11 cellular contexts compared by ENCODE assay signal in genomic region chr9:36603006-36603405, GRCh38. TPM values are rescaled to one million over a fixed set of nuclear protein-coding genes. Genes with fewer than 3 reads are reported as not detected.
DNase-seq lines count a peak whose midpoint lies in the region; ATAC-seq and TF ChIP-seq lines count a peak whose summit lies in the region.
"Had no signal": no experiment of that assay in that cellular context is flagged by ENCODE, and none has a peak within 500 bp of the region (broad histone marks: within the 10 kb centered on the region; RNA-seq: fewer than 3 reads in every experiment).

No MANE protein-coding gene starts in this region.

- in situ Hi-C loops in GM13977 (cut with MboI; ENCODE audit: low pct_unique_long_range_greater_than_20kb, low sequenced_read_pairs, unreplicated experiment): no loop called here

- H3K4me1 Mint-ChIP-seq in activated CD4-positive, alpha-beta memory T cell treated with anti-CD3 and anti-CD28 coated beads, Interleukin-2, amount 10 ng/mL, durations not matched to agents 7 days and 5 days: peaks cover 8% of the 10 kb centered on the region
- H3K4me1 Mint-ChIP-seq in natural killer cell treated with Interleukin-12 subunit alpha and Interleukin-12 subunit beta and Interleukin-15 and Interleukin-18, amount 100 ng/mL, for 72 hours (ENCODE audit: low read depth in 2 of 2): peaks cover 8 to 9% of the 10 kb centered on the region in 2 donors

- H3K36me3 Mint-ChIP-seq in activated CD4-positive, alpha-beta memory T cell treated with anti-CD3 and anti-CD28 coated beads, Interleukin-2, amount 10 ng/mL, durations not matched to agents 7 days and 5 days (ENCODE audit: low read depth): peaks cover 67% of the 10 kb centered on the region
- peaks cover 5% of the 10 kb centered on the region for H3K36me3 Mint-ChIP-seq in natural killer cell treated with Interleukin-12 subunit alpha and Interleukin-12 subunit beta and Interleukin-15 and Interleukin-18, amount 100 ng/mL, for 72 hours

- POLR2A ChIA-PET in activated CD4-positive, alpha-beta memory T cell treated with anti-CD3 and anti-CD28 coated beads, Interleukin-2, amount 10 ng/mL, durations not matched to agents 7 days and 5 days (lab: Charles Lee): interaction anchor here (0.5 to 1.3 kb wide), 3 partner anchors 10 to 22 kb away, joined by 3 read pairs; no protein-coding TSS in a partner anchor

- no peaks in the 10 kb centered on the region for H3K27me3 Mint-ChIP-seq in activated CD4-positive, alpha-beta memory T cell treated with anti-CD3 and anti-CD28 coated beads, Interleukin-2, amount 10 ng/mL, durations not matched to agents 7 days and 5 days
- no peaks in the 10 kb centered on the region for H3K27me3 Mint-ChIP-seq in natural killer cell treated with Interleukin-12 subunit alpha and Interleukin-12 subunit beta and Interleukin-15 and Interleukin-18, amount 100 ng/mL, for 72 hours

- CTCF ChIA-PET in activated CD4-positive, alpha-beta memory T cell treated with anti-CD3 and anti-CD28 coated beads, Interleukin-2, amount 10 ng/mL, durations not matched to agents 7 days and 5 days (lab: Charles Lee): interaction anchor here (0.7 kb wide), 1 partner anchor 36 kb away, joined by 3 read pairs; no protein-coding TSS in a partner anchor

- H3K9me3 ChIP-seq in heart right ventricle: no peaks in the 10 kb centered on the region
- H3K9me3 ChIP-seq: prostate gland had no signal

- 61 to 76% methylated on average over 3 of the region's 3 CpGs for WGBS in heart right ventricle, 2 donors

- no peak for TF ChIP-seq CTCF in GM13977 (IDR thresholded peaks at IDR 0.05; ENCODE audit: extremely low read depth, insufficient read depth, missing control alignments)
- TF ChIP-seq CTCF in heart right ventricle (IDR thresholded peaks at IDR 0.05): no peak

- H3K27ac Mint-ChIP-seq in activated CD4-positive, alpha-beta memory T cell treated with anti-CD3 and anti-CD28 coated beads, Interleukin-2, amount 10 ng/mL, durations not matched to agents 7 days and 5 days: peak overlapping the region; percentile 68
- peak overlapping the region; percentile 88 to 89 for H3K27ac Mint-ChIP-seq in natural killer cell treated with Interleukin-12 subunit alpha and Interleukin-12 subunit beta and Interleukin-15 and Interleukin-18, amount 100 ng/mL, for 72 hours

- H3K9me3 Mint-ChIP-seq in activated CD4-positive, alpha-beta memory T cell treated with anti-CD3 and anti-CD28 coated beads, Interleukin-2, amount 10 ng/mL, durations not matched to agents 7 days and 5 days: no peaks in the 10 kb centered on the region
- H3K9me3 Mint-ChIP-seq in natural killer cell treated with Interleukin-12 subunit alpha and Interleukin-12 subunit beta and Interleukin-15 and Interleukin-18, amount 100 ng/mL, for 72 hours: no peaks in the 10 kb centered on the region

- H3K4me3 ChIP-seq in heart right ventricle: no peak overlapping the region
- H3K4me3 ChIP-seq: prostate gland had no signal

- ATAC-seq in HG02610 (IDR thresholded peaks at IDR 0.05; ENCODE audit: unreplicated experiment) (peak; percentile 80), heart right ventricle (no peak), GM21381 (IDR thresholded peaks at IDR 0.05; ENCODE audit: unreplicated experiment) (no peak)
- peak; percentile 76 to 87 for ATAC-seq in natural killer cell treated with Interleukin-12 subunit alpha and Interleukin-12 subunit beta and Interleukin-15 and Interleukin-18, amount 100 ng/mL, for 72 hours

- H3K4me1 ChIP-seq in heart right ventricle: no peaks in the 10 kb centered on the region
- H3K4me1 ChIP-seq: prostate gland had no signal

- intact Hi-C loops in heart right ventricle (cut with DNase I): no loop called here

- peak overlapping the region in 1 of 10 donors; percentile 38 for H3K27ac ChIP-seq in heart right ventricle
- H3K27ac ChIP-seq: prostate gland had no signal

- no peaks in the 10 kb centered on the region for H3K27me3 ChIP-seq in heart right ventricle

- peaks cover 0 to 43% (median 0%) of the 10 kb centered on the region in 9 donors for H3K36me3 ChIP-seq in heart right ventricle
- H3K36me3 ChIP-seq: prostate gland had no signal

- DNase-seq in GM13977 (ENCODE audit: low spot score) (peak; percentile 65), heart right ventricle (no peak)
- DNase-seq in activated CD4-positive, alpha-beta memory T cell treated with anti-CD3 and anti-CD28 coated beads, Interleukin-2, amount 10 ng/mL, durations not matched to agents 7 days and 5 days: no peak
- no peak for DNase-seq in natural killer cell treated with Interleukin-12 subunit alpha and Interleukin-12 subunit beta and Interleukin-15 and Interleukin-18, amount 100 ng/mL, for 72 hours (ENCODE audit: low spot score)
- DNase-seq in stimulated activated CD8-positive, alpha-beta memory T cell treated with anti-CD3 and anti-CD28 coated beads, Interleukin-4, amount 100 ng/mL, for 48 hours: no peak
- DNase-seq: HCEC 1CT, KG1, NCI-H524 had no signal

- peak overlapping the region; percentile 43 for H3K4me3 Mint-ChIP-seq in activated CD4-positive, alpha-beta memory T cell treated with anti-CD3 and anti-CD28 coated beads, Interleukin-2, amount 10 ng/mL, durations not matched to agents 7 days and 5 days
- H3K4me3 Mint-ChIP-seq in natural killer cell treated with Interleukin-12 subunit alpha and Interleukin-12 subunit beta and Interleukin-15 and Interleukin-18, amount 100 ng/mL, for 72 hours: peak overlapping the region; percentile 77

RNA-seq across cellular contexts. Expression of gene MELK, which starts 30.3 kb away (rescaled TPM):
- 10 to 100 TPM; 56.1 to 58.8 TPM for total RNA-seq in activated CD4-positive, alpha-beta memory T cell treated with anti-CD3 and anti-CD28 coated beads, Interleukin-2, amount 10 ng/mL, durations not matched to agents 7 days and 5 days
- 10 to 100 TPM; 25.3 to 53.6 TPM for total RNA-seq in natural killer cell treated with Interleukin-12 subunit alpha and Interleukin-12 subunit beta and Interleukin-15 and Interleukin-18, amount 100 ng/mL, for 72 hours
- 1 to 10 TPM in 2 of 10 donors, under 1 TPM in 4, not detected in 4; 0.16 to 3.1 (median 0.48) TPM for total RNA-seq in heart right ventricle
- under 1 TPM; 0.15 to 0.17 TPM for polyA plus RNA-seq in heart right ventricle

Comparison
In these comparisons a context has a peak if more than half of its experiments do, and no peak if none do; other contexts are left out.
1. ATAC-seq: peak in HG02610 (single experiment) and natural killer cell treated with Interleukin-12 subunit alpha and Interleukin-12 subunit beta and Interleukin-15 and Interleukin-18, amount 100 ng/mL, for 72 hours (2 of 2); none in heart right ventricle (0 of 8) and GM21381 (single experiment).
2. RNA of gene MELK, which starts 30.3 kb away (total RNA-seq): 56.1 to 58.8 TPM in activated CD4-positive, alpha-beta memory T cell treated with anti-CD3 and anti-CD28 coated beads, Interleukin-2, amount 10 ng/mL, durations not matched to agents 7 days and 5 days and 25.3 to 53.6 TPM in natural killer cell treated with Interleukin-12 subunit alpha and Interleukin-12 subunit beta and Interleukin-15 and Interleukin-18, amount 100 ng/mL, for 72 hours; 0.16 to 3.1 TPM in heart right ventricle; every median in the first group is over 4 times any median in the second.